1 cellular context compared by ENCODE assay signal in the genomic region with DNA sequence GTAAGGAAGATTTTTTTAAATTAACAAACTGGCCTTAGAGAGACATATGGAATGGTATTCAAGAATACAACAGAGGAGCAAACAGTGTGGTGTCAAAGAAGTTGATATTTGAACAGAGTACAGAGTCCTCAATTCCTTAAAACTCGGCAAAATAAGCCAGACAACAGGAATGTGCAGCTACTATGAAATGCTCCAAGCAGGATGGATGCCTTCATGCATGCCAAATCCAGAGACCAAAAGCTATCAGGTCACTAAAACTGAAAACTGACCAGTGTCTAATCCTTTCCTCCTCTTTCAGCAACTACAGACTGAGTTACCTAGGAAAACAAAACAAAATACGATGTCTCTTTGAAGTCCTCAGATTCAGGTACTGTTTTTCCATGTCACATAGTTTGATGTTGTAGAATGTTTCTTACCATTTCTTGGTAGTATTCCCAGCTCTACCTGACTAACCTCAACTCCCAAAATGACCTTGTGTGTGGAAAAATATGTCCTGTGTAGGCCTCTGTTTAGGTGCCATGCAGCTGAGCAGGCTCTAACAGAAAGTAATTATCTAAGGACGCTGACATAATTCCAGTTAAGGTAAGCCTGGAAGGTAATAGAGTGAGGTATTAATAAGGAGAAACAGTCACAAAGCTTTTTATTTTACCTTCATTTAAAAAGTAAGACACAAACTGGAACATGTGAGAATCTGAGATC.
TF ChIP-seq lines count a peak whose summit lies in the region.

No MANE protein-coding gene starts in this region.

TF ChIP-seq in WTC11, 78 proteins besides CTCF, POLR2A, EP300 and RAD21 (continued from another document):
- TF ChIP-seq ARID4B (CRISPR knock-in tag; IDR thresholded peaks at IDR 0.05; ENCODE audit: borderline replicate concordance), result no peak
- TF ChIP-seq, protein P1, sequence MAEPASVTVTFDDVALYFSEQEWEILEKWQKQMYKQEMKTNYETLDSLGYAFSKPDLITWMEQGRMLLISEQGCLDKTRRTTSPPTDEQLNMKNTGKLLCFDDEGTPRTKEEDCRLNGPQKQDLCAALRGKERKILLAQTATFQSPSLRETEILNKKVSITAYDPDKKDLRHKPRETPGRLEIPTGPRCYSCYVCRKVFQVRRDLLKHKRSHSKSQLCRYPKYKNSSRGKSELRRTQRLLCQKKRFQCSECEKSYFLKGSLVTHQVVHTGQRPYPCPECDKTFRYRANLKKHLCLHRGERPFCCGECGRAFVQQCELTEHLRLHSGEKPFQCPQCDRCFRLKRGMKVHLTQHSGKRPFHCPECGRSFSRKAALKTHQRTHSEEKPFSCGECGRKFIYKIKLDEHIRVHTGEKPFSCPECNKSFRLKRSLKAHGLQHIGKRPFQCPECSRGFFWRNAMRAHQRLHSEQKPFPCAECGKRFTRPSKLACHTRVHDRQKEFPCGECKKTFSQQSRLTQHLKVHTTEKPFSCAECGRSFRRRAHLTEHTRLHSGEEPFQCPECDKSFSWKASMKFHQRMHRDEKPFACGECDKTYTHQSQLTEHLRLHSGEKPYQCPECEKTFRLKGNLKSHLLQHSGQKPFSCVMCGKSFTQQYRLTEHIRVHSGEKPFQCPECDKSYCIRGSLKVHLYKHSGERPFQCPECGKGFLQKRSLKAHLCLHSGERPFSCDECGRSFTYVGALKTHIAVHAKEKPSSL (CRISPR knock-in tag; conservative IDR thresholded peaks at IDR 0.05), result no peak
- TF ChIP-seq JUN (CRISPR knock-in tag; IDR thresholded peaks at IDR 0.05), result no peak
